Comparison of ENCODE assay signal across 8 cellular contexts in genomic region chr20:36573798-36574277, GRCh38. TPM values are rescaled to one million over a fixed set of nuclear protein-coding genes. Genes with fewer than 3 reads are reported as not detected.
DNase-seq lines count a peak whose midpoint lies in the region; ATAC-seq and TF ChIP-seq lines count a peak whose summit lies in the region.

No MANE protein-coding gene starts in this region.

- H3K27ac ChIP-seq in adipose tissue (ENCODE audit: low read depth, low read length) (peak overlapping the region; percentile 88), gastrocnemius medialis (peak overlapping the region; percentile 69 to 83 (median 75))

- peaks cover 16% of the 10 kb centered on the region for H3K36me3 ChIP-seq in NT2/D1 (ENCODE audit: insufficient read depth, insufficient read length, low read length)
- no peaks in the 10 kb centered on the region for H3K36me3 ChIP-seq in gastrocnemius medialis

- no peaks in the 10 kb centered on the region for H3K9me3 ChIP-seq in NT2/D1 (ENCODE audit: insufficient read depth, low read length)
- H3K9me3 ChIP-seq in gastrocnemius medialis = no peaks in the 10 kb centered on the region

- intact Hi-C loops in gastrocnemius medialis (cut with DNase I; ENCODE audit: low total_unique reads) = loop anchor here (2.0 kb wide), 1 partner anchor 31 kb away; the partner anchor contains the start of gene RAB5IF

- peak; percentile 78 for DNase-seq in SIG-M5 treated with dmso at 0.1 percent for 504 hours (lab: John Stamatoyannopoulos, UW; ENCODE audit: unreplicated experiment)
- DNase-seq in SIG-M5 (lab: John Stamatoyannopoulos, UW) = no peak
- DNase-seq in NT2/D1 (ENCODE audit: low read depth, low spot score) = no peak
- DNase-seq in hippocampal formation (lab: John Stamatoyannopoulos, UW) = peak; percentile 26 to 29
- no peak for DNase-seq in gastrocnemius medialis
- no peak for DNase-seq in inferior parietal cortex (ENCODE audit: extremely low spot score)

- no peak for TF ChIP-seq POLR2A in gastrocnemius medialis (IDR thresholded peaks at IDR 0.05)

- H3K9ac ChIP-seq in NT2/D1 (ENCODE audit: insufficient read length, low read depth) = peak overlapping the region; percentile 82

- in situ Hi-C loops in gastrocnemius medialis (cut with MboI; ENCODE audit: low sequenced_read_pairs in 4 of 4) = no loop called here

- no peak for TF ChIP-seq CTCF in gastrocnemius medialis (IDR thresholded peaks at IDR 0.05 in 4 of 5, conservative IDR thresholded peaks at IDR 0.05 in 1 of 5)

- H3K27me3 ChIP-seq in NT2/D1 (ENCODE audit: insufficient read depth, insufficient read length) (no peaks in the 10 kb centered on the region), gastrocnemius medialis (peaks cover 10 to 19% (median 16%) of the 10 kb centered on the region in 3 donors)

- H3K4me3 ChIP-seq in NT2/D1 (ENCODE audit: insufficient read length, low read depth) (peak overlapping the region; percentile 69), gastrocnemius medialis (peak overlapping the region; percentile 68 to 89 (median 72))

- ATAC-seq in gastrocnemius medialis (peak in 1 of 2 donors; percentile 17), GM19351 (IDR thresholded peaks at IDR 0.05; ENCODE audit: unreplicated experiment) (no peak)

- 0 to 1% (median 1%) methylated on average over 31 to 42 of the region's 42 CpGs for WGBS in adipose tissue, 3 donors

- peaks cover 15% of the 10 kb centered on the region for H3K4me1 ChIP-seq in NT2/D1 (ENCODE audit: insufficient read depth, insufficient read length)
- peaks cover 7 to 18% of the 10 kb centered on the region in 2 donors for H3K4me1 ChIP-seq in gastrocnemius medialis

RNA-seq across cellular contexts. Expression of gene TGIF2, which starts 0.4 kb away (rescaled TPM):
- 1 to 10 TPM; 6.3 to 7.3 (median 6.4) TPM for polyA plus RNA-seq in adipose tissue
- 1 to 10 TPM; 1.4 to 3.9 (median 1.4) TPM for total RNA-seq in gastrocnemius medialis

RNA-seq across cellular contexts. Expression of gene RAB5IF, which starts 31.7 kb away (rescaled TPM):
- 10 to 100 TPM; 56.1 to 97.0 (median 65.0) TPM for polyA plus RNA-seq in adipose tissue
- 100 to 1,000 TPM; 215 to 768 (median 545) TPM for total RNA-seq in gastrocnemius medialis

RNA-seq across cellular contexts. Expression of gene MYL9, which starts 32.5 kb away (rescaled TPM):
- 100 to 1,000 TPM in 2 of 3 donors, 10 to 100 TPM in 1; 19.9 to 327 (median 183) TPM for polyA plus RNA-seq in adipose tissue
- total RNA-seq in gastrocnemius medialis = 10 to 100 TPM in 3 of 4 donors, 1 to 10 TPM in 1; 7.3 to 59.4 (median 20.8) TPM

Comparison
In these comparisons a context has a peak if more than half of its experiments do, and no peak if none do; other contexts are left out.
1. DNase-seq: peak in SIG-M5 treated with dmso at 0.1 percent for 504 hours (single experiment) and hippocampal formation (2 of 2); none in SIG-M5 (single experiment), NT2/D1 (single experiment), gastrocnemius medialis (0 of 2) and inferior parietal cortex (single experiment).